In the genomic region with DNA sequence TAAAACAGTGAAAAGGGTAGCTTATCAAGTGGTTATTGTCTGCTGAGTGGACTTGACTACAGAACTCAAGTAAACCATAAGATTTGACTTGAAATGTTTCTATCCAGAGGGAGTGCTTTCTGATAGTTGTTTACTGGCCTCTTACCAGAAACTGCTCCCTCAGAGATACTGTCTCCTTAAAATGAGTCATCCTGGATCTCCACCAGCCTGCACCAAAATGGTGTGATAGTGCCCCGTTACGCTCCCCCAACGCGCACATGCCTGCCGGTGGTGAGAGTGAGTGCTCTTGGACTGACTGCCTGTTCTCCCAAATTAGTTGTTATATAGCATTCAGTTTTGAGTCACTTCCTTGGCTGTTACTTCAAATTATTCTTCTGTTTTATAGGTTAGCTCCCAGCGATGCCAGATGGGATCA, we compare ENCODE assay signal across 10 cellular contexts. TPM values are rescaled to one million over a fixed set of nuclear protein-coding genes. Genes with fewer than 3 reads are reported as not detected.
DNase-seq lines count a peak whose midpoint lies in the region; ATAC-seq and TF ChIP-seq lines count a peak whose summit lies in the region.
"Had no signal": no experiment of that assay in that cellular context is flagged by ENCODE, and none has a peak within 500 bp of the region (broad histone marks: within the 10 kb centered on the region; RNA-seq: fewer than 3 reads in every experiment).

No MANE protein-coding gene starts in this region.

- no peak for DNase-seq in activated T-cell treated with anti-CD3 and anti-CD28 coated beads, Interleukin-2, amount 50 U/mL, for 4 hours
- no peak for DNase-seq in activated T-cell treated with anti-CD3 and anti-CD28 coated beads, Interleukin-2, amount 50 U/mL, for 1 hour
- DNase-seq in activated naive CD8-positive, alpha-beta T cell treated with anti-CD3 and anti-CD28 coated beads for 36 hours = no peak
- DNase-seq in heart right ventricle (no peak), type B pancreatic cell (ENCODE audit: extremely low spot score, unreplicated experiment) (no peak), NCI-H2227 (lab: John Stamatoyannopoulos, UW; ENCODE audit: unreplicated experiment) (no peak), retina (no peak), KBM-7 (no peak)
- DNase-seq: stimulated activated naive CD4-positive, alpha-beta T cell treated with Interleukin-2 at 50 U/mL for 16 hours had no signal

- intact Hi-C loops in heart right ventricle (cut with DNase I) = loop anchor here in 1 of 10 donors (10.0 kb wide), 1 partner anchor 62 kb away; no protein-coding TSS in a partner anchor

- WGBS in heart right ventricle, 2 donors = 50 to 55% methylated on average over 6 of the region's 6 CpGs

- H3K27me3 ChIP-seq in heart right ventricle = no peaks in the 10 kb centered on the region

- no peak overlapping the region for H3K4me3 ChIP-seq in heart right ventricle
- H3K4me3 ChIP-seq: lung had no signal

- no peak for ATAC-seq in activated T-cell treated with anti-CD3 and anti-CD28 coated beads, Interleukin-2, amount 50 U/mL, for 4 hours
- peak in 6 of 8 donors; percentile 33 to 76 (median 59) for ATAC-seq in heart right ventricle

- H3K4me1 Mint-ChIP-seq in activated T-cell treated with anti-CD3 and anti-CD28 coated beads, Interleukin-2, amount 50 U/mL, for 4 hours (ENCODE audit: low read depth) = peaks cover 65% of the 10 kb centered on the region
- peaks cover 65% of the 10 kb centered on the region for H3K4me1 Mint-ChIP-seq in activated naive CD8-positive, alpha-beta T cell treated with anti-CD3 and anti-CD28 coated beads for 36 hours
- peaks cover 31% of the 10 kb centered on the region for H3K4me1 Mint-ChIP-seq in type B pancreatic cell (ENCODE audit: unreplicated experiment)

- no peaks in the 10 kb centered on the region for H3K9me3 ChIP-seq in heart right ventricle

- peaks cover 0 to 72% (median 6%) of the 10 kb centered on the region in 9 donors for H3K36me3 ChIP-seq in heart right ventricle

- peak overlapping the region in 8 of 10 donors; percentile 15 to 72 (median 41) for H3K27ac ChIP-seq in heart right ventricle

- H3K27me3 Mint-ChIP-seq in activated T-cell treated with anti-CD3 and anti-CD28 coated beads, Interleukin-2, amount 50 U/mL, for 4 hours (ENCODE audit: low read depth) = no peaks in the 10 kb centered on the region
- H3K27me3 Mint-ChIP-seq in activated naive CD8-positive, alpha-beta T cell treated with anti-CD3 and anti-CD28 coated beads for 36 hours = peaks cover under 1% of the 10 kb centered on the region
- no peaks in the 10 kb centered on the region for H3K27me3 Mint-ChIP-seq in type B pancreatic cell

- in situ Hi-C loops in KBM-7 (cut with MboI; ENCODE audit: low pct_unique_long_range_greater_than_20kb, low sequenced_read_pairs) = no loop called here

- peaks cover 58% of the 10 kb centered on the region for H3K36me3 Mint-ChIP-seq in activated T-cell treated with anti-CD3 and anti-CD28 coated beads, Interleukin-2, amount 50 U/mL, for 4 hours (ENCODE audit: insufficient read depth)
- H3K36me3 Mint-ChIP-seq in activated naive CD8-positive, alpha-beta T cell treated with anti-CD3 and anti-CD28 coated beads for 36 hours = peaks cover 73% of the 10 kb centered on the region
- H3K36me3 Mint-ChIP-seq in type B pancreatic cell = peaks cover 41% of the 10 kb centered on the region

- no peaks in the 10 kb centered on the region for H3K9me3 Mint-ChIP-seq in activated T-cell treated with anti-CD3 and anti-CD28 coated beads, Interleukin-2, amount 50 U/mL, for 4 hours
- H3K9me3 Mint-ChIP-seq in activated naive CD8-positive, alpha-beta T cell treated with anti-CD3 and anti-CD28 coated beads for 36 hours = no peaks in the 10 kb centered on the region
- no peaks in the 10 kb centered on the region for H3K9me3 Mint-ChIP-seq in type B pancreatic cell

- H3K4me3 Mint-ChIP-seq in activated T-cell treated with anti-CD3 and anti-CD28 coated beads, Interleukin-2, amount 50 U/mL, for 4 hours = peak overlapping the region; percentile 64
- H3K4me3 Mint-ChIP-seq in activated naive CD8-positive, alpha-beta T cell treated with anti-CD3 and anti-CD28 coated beads for 36 hours = peak overlapping the region; percentile 40
- H3K4me3 Mint-ChIP-seq in type B pancreatic cell = peak overlapping the region; percentile 27

- TF ChIP-seq CTCF in heart right ventricle (IDR thresholded peaks at IDR 0.05) (no peak), type B pancreatic cell (conservative IDR thresholded peaks at IDR 0.05) (no peak)

- H3K4me1 ChIP-seq in heart right ventricle = peaks cover 0 to 72% (median 53%) of the 10 kb centered on the region in 9 donors

- H3K27ac Mint-ChIP-seq in activated naive CD8-positive, alpha-beta T cell treated with anti-CD3 and anti-CD28 coated beads for 36 hours = peak overlapping the region; percentile 76
- H3K27ac Mint-ChIP-seq in type B pancreatic cell = peak overlapping the region; percentile 71

RNA-seq across cellular contexts. Expression of gene PRCD, which starts 22.9 kb away (rescaled TPM):
- total RNA-seq in activated T-cell treated with anti-CD3 and anti-CD28 coated beads, Interleukin-2, amount 50 U/mL, for 4 hours = not detected
- under 1 TPM; 0.36 to 0.66 TPM for total RNA-seq in activated naive CD8-positive, alpha-beta T cell treated with anti-CD3 and anti-CD28 coated beads for 36 hours
- total RNA-seq in heart right ventricle (1 to 10 TPM; 1.5 to 5.4 (median 2.4) TPM), type B pancreatic cell (ENCODE audit: low replicate concordance) (0.33 and 3.3 TPM in 2 replicates)
- 10 to 100 TPM in 1 of 2 donors, 1 to 10 TPM in 1; 3.7 to 17.3 TPM for polyA plus RNA-seq in heart right ventricle

RNA-seq across cellular contexts. Expression of gene ST6GALNAC2, which starts 22.9 kb away (rescaled TPM):
- not detected for total RNA-seq in activated T-cell treated with anti-CD3 and anti-CD28 coated beads, Interleukin-2, amount 50 U/mL, for 4 hours
- total RNA-seq in activated naive CD8-positive, alpha-beta T cell treated with anti-CD3 and anti-CD28 coated beads for 36 hours = not detected
- 1 to 10 TPM; 3.7 to 8.4 (median 6.1) TPM for total RNA-seq in heart right ventricle
- 1 to 10 TPM; 1.5 to 4.5 TPM for polyA plus RNA-seq in heart right ventricle
- 4.3 and 10.4 TPM in 2 replicates for total RNA-seq in type B pancreatic cell (ENCODE audit: low replicate concordance)

RNA-seq across cellular contexts. Expression of gene CYGB, which starts 25.2 kb away (rescaled TPM):
- total RNA-seq in activated T-cell treated with anti-CD3 and anti-CD28 coated beads, Interleukin-2, amount 50 U/mL, for 4 hours = not detected
- under 1 TPM; 0.33 to 0.62 TPM for total RNA-seq in activated naive CD8-positive, alpha-beta T cell treated with anti-CD3 and anti-CD28 coated beads for 36 hours
- total RNA-seq in heart right ventricle = 10 to 100 TPM in 9 of 10 donors, 1 to 10 TPM in 1; 9.3 to 50.5 (median 17.9) TPM
- polyA plus RNA-seq in heart right ventricle = 10 to 100 TPM; 36.0 to 57.7 TPM
- 2.5 and 10.0 TPM in 2 replicates for total RNA-seq in type B pancreatic cell (ENCODE audit: low replicate concordance)

Comparison
In these comparisons a context has a peak if more than half of its experiments do, and no peak if none do; other contexts are left out.
1. ATAC-seq: peak in heart right ventricle (6 of 8); none in activated T-cell treated with anti-CD3 and anti-CD28 coated beads, Interleukin-2, amount 50 U/mL, for 4 hours (0 of 2).
2. Peak in every context shown above with its lines, with median percentiles within 50 percentile points of each other: H3K4me3 Mint-ChIP-seq.